In the genomic region with DNA sequence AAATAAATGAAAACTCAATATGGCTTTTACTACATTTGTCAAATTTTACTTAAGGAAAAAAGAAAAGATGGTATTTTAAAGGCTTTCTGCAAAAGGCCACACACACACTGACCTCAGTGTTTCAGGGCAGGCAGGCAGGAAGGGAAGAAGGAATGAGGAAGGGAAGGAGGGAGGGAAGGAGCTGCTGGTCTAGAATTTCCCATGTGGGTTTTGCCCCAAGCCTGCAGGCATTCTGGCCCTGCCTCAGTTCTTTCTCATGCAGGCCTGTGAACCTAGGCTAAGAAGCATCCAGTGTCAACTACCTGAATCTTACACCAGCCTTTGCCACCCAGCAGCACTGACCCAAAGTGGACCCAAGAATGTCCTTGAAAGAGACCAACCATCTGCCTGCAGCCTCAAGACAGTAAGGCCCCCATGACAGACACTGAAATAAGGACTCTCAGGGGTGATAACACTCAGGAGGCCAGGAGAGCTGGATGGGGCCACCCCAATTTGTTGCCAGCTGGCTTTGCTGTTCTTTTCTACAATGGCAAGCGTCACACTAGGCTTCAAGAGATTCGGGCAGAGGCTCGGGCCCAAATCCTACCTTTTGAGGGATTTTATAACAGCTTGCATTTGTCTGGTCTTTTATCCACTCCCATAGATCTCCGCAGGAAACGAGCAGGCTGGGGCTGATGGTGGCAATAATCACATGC, we compare ENCODE assay signal across 21 cellular contexts. TPM values are rescaled to one million over a fixed set of nuclear protein-coding genes. Genes with fewer than 3 reads are reported as not detected.
DNase-seq lines count a peak whose midpoint lies in the region; ATAC-seq, FAIRE-seq and TF ChIP-seq lines count a peak whose summit lies in the region.
"Had no signal": no experiment of that assay in that cellular context is flagged by ENCODE, and none has a peak within 500 bp of the region (broad histone marks: within the 10 kb centered on the region; RNA-seq: fewer than 3 reads in every experiment).

No MANE protein-coding gene starts in this region.

- WGBS in IMR-90 (ENCODE audit: extremely low coverage in 2 of 2, insufficient read length in 1 of 2), 2 experiments, result no CpG with 5 or more reads among the region's 5 CpGs

- no TSS peak for BruUV-seq in IMR-90 (replicated peaks; lab: Mats Ljungman, UMichigan)
- no TSS peak for BruUV-seq in endothelial cell of umbilical vein (replicated peaks; lab: Mats Ljungman, UMichigan)

- in situ Hi-C loops in IMR-90 (cut with MboI; ENCODE audit: low sequenced_read_pairs), result no loop called here

- H2AK9ac ChIP-seq in IMR-90 (replicated peaks; ENCODE audit: low read depth, low read length, poor library complexity), result peak overlapping the region; percentile 3

- H3K27me3 Mint-ChIP-seq in CD4-positive, CD25-positive, alpha-beta regulatory T cell, result no peaks in the 10 kb centered on the region

- POLR2A ChIA-PET in IMR-90 (lab: Charles Lee; ENCODE audit: unreplicated experiment), result no interaction called here
- POLR2A ChIA-PET in endothelial cell of umbilical vein (lab: Charles Lee), result no interaction called here

- no peaks in the 10 kb centered on the region for H3K9me3 ChIP-seq in CD4-positive, CD25-positive, alpha-beta regulatory T cell (ENCODE audit: control insufficient read depth in 2 of 2, low read length in 2 of 2)
- H3K9me3 ChIP-seq in IMR-90 (ENCODE audit: control insufficient read depth, insufficient read depth, low read length), result no peaks in the 10 kb centered on the region
- H3K9me3 ChIP-seq in endothelial cell of umbilical vein (replicated peaks; ENCODE audit: control insufficient read depth, insufficient read depth, low read length), result no peaks in the 10 kb centered on the region
- H3K9me3 ChIP-seq: BE2C, SK-N-SH had no signal

- no peak overlapping the region for H4K91ac ChIP-seq in IMR-90 (ENCODE audit: insufficient read depth, low read depth, low read length)

- no peak overlapping the region for H2BK5ac ChIP-seq in IMR-90 (ENCODE audit: low read depth, low read length, poor library complexity, severe bottlenecking)

- TF ChIP-seq CTCF in IMR-90 (conservative IDR thresholded peaks at IDR 0.05; ENCODE audit: low read depth, low read length), result no peak
- no peak for TF ChIP-seq CTCF in endothelial cell of umbilical vein (IDR thresholded peaks at IDR 0.05; ENCODE audit: extremely low read depth in 1 of 2, insufficient read depth in 1 of 2, low read depth in 1 of 2, low read length in 2 of 2)

- H2AFZ ChIP-seq in IMR-90 (replicated peaks; ENCODE audit: low read length, poor library complexity) (peak overlapping the region; percentile 61), endothelial cell of umbilical vein (ENCODE audit: low read depth, low read length) (no peak overlapping the region)

- peak; percentile 12 for FAIRE-seq in endothelial cell of umbilical vein (lab: Jason Lieb, UNC)
- FAIRE-seq: D721Med had no signal

- no peak overlapping the region for H3K4me3 Mint-ChIP-seq in CD4-positive, CD25-positive, alpha-beta regulatory T cell
- H3K4me3 Mint-ChIP-seq: CD8-positive, alpha-beta T cell had no signal

- TF ChIP-seq POLR2A in IMR-90 (IDR thresholded peaks at IDR 0.05; ENCODE audit: low read depth, low read length) (no peak), endothelial cell of umbilical vein (IDR thresholded peaks at IDR 0.05; ENCODE audit: low read depth, low read length) (no peak)

- peaks cover 13% of the 10 kb centered on the region for H3K36me3 Mint-ChIP-seq in CD4-positive, CD25-positive, alpha-beta regulatory T cell

- H3K4me1 ChIP-seq in CD4-positive, CD25-positive, alpha-beta regulatory T cell (ENCODE audit: control insufficient read depth, insufficient read depth, low read length, poor library complexity, severe bottlenecking), result no peaks in the 10 kb centered on the region
- H3K4me1 ChIP-seq in IMR-90 (ENCODE audit: control insufficient read depth, insufficient read depth, low read length) (peaks cover 10% of the 10 kb centered on the region), endothelial cell of umbilical vein (ENCODE audit: control insufficient read depth, extremely low read depth, insufficient read depth, low read length) (peaks cover 29% of the 10 kb centered on the region)

- no peak overlapping the region; the same call in 2 of the 3 replicates for H2BK15ac ChIP-seq in IMR-90 (ENCODE audit: low read depth, low read length)

- CTCF ChIA-PET in IMR-90 (lab: Yijun Ruan, JAX) (no interaction called here), endothelial cell of umbilical vein (lab: Charles Lee) (no interaction called here)

- DNase-seq in CD4-positive, CD25-positive, alpha-beta regulatory T cell, result no peak
- DNase-seq in IMR-90 (no peak), endothelial cell of umbilical vein (ENCODE audit: low read depth, low spot score) (no peak), posterior vena cava (ENCODE audit: low spot score) (peak; percentile 16), AG08395 (ENCODE audit: low spot score) (no peak)
- DNase-seq: BE2C; DMS79 treated with DMSO at 0.1 percent for 48 hours; HCEC 1CT; Karpas-422; MM.1S; NCI-H1105; NCI-H1694 treated with DMSO at 0.1 percent for 48 hours; NCI-H345; NCI-H526 treated with DMSO at 0.1 percent for 48 hours; NK-92 treated with Interleukin-12 subunit alpha and Interleukin-12 subunit beta, amount 100 ng/mL, for 24 hours; SK-N-SH had no signal

- H3K79me1 ChIP-seq in IMR-90 (ENCODE audit: low read depth in 1 of 2, low read length in 2 of 2), result peaks cover 4 to 27% of the 10 kb centered on the region in 2 experiments; a peak in 3 of 4 replicates

- no peak overlapping the region for H3K4me2 ChIP-seq in IMR-90 (ENCODE audit: low read depth, low read length)
- H3K4me2 ChIP-seq in endothelial cell of umbilical vein (ENCODE audit: insufficient read depth, low read length), result no peak overlapping the region
- H3K4me2 ChIP-seq: SK-N-SH had no signal

- no peak overlapping the region for H4K8ac ChIP-seq in IMR-90 (ENCODE audit: low read depth in 2 of 2, low read length in 2 of 2)

- H3K79me2 ChIP-seq in endothelial cell of umbilical vein (ENCODE audit: control insufficient read depth, insufficient read depth, low read length), result peaks cover 21% of the 10 kb centered on the region

- peak overlapping the region in 2 of 3 donors; percentile 8 to 71 for H3K27ac Mint-ChIP-seq in CD4-positive, CD25-positive, alpha-beta regulatory T cell
- H3K27ac Mint-ChIP-seq: CD8-positive, alpha-beta T cell had no signal

- H3K9me1 ChIP-seq in IMR-90 (ENCODE audit: insufficient read depth, low read length), result 0 out of 2 replicates have a peak, but pooled peaks cover 2% of the 10 kb centered on the region
- no peaks in the 10 kb centered on the region for H3K9me1 ChIP-seq in endothelial cell of umbilical vein (replicated peaks; ENCODE audit: control insufficient read depth, extremely low read depth, insufficient read depth, low read length)

- H2BK120ac ChIP-seq in IMR-90 (ENCODE audit: low read depth, low read length), result no peak overlapping the region; the same call in 1 of the 2 replicates

- peaks cover 0 to 5% (median 3%) of the 10 kb centered on the region in 4 donors for H3K4me1 Mint-ChIP-seq in CD4-positive, CD25-positive, alpha-beta regulatory T cell

- H3K4me3 ChIP-seq in CD4-positive, CD25-positive, alpha-beta regulatory T cell (ENCODE audit: low read depth, low read length), result no peak overlapping the region
- H3K4me3 ChIP-seq in IMR-90 (ENCODE audit: insufficient read depth, low read depth, low read length) (no peak overlapping the region), endothelial cell of umbilical vein (replicated peaks in 1 of 3; ENCODE audit: insufficient read depth in 1 of 3, low read depth in 1 of 3, low read length in 3 of 3) (no peak overlapping the region)

- ATAC-seq in CD4-positive, CD25-positive, alpha-beta regulatory T cell (ENCODE audit: low read depth in 2 of 2), result no peak
- ATAC-seq in IMR-90 (ENCODE audit: low read depth) (no peak), GM19395 (IDR thresholded peaks at IDR 0.05; ENCODE audit: unreplicated experiment) (no peak), HG03108 (IDR thresholded peaks at IDR 0.05; ENCODE audit: unreplicated experiment) (no peak), GM21737 (IDR thresholded peaks at IDR 0.05; ENCODE audit: unreplicated experiment) (no peak)
- ATAC-seq: CD8-positive, alpha-beta T cell had no signal

- no peaks in the 10 kb centered on the region for H3K36me3 ChIP-seq in CD4-positive, CD25-positive, alpha-beta regulatory T cell (ENCODE audit: control insufficient read depth, insufficient read depth, low read length)
- H3K36me3 ChIP-seq in IMR-90 (ENCODE audit: control insufficient read depth, insufficient read depth, low read length), result no peaks in the 10 kb centered on the region
- H3K36me3 ChIP-seq in endothelial cell of umbilical vein (ENCODE audit: control insufficient read depth in 2 of 2, extremely low read depth in 1 of 2, insufficient read depth in 2 of 2, low read length in 2 of 2), result no peaks in the 10 kb centered on the region
- H3K36me3 ChIP-seq: BE2C had no signal

- no peak overlapping the region for H3K56ac ChIP-seq in IMR-90 (ENCODE audit: extremely low read depth, insufficient read depth, low read length)

- H3K4ac ChIP-seq in IMR-90 (ENCODE audit: low read depth, low read length), result no peak overlapping the region

- H3K9ac ChIP-seq in IMR-90 (ENCODE audit: low read depth, low read length) (no peak overlapping the region), endothelial cell of umbilical vein (replicated peaks; ENCODE audit: extremely low read depth, insufficient read depth, low read length) (no peak overlapping the region)
- H3K9ac ChIP-seq: SK-N-SH had no signal

- TF ChIP-seq RAD21 in IMR-90 (IDR thresholded peaks at IDR 0.05; ENCODE audit: low read length), result no peak

- H4K5ac ChIP-seq in IMR-90 (ENCODE audit: low read depth, low read length), result no peak overlapping the region; the same call in 1 of the 2 replicates

- no peak overlapping the region for H3K18ac ChIP-seq in IMR-90 (ENCODE audit: low read depth, low read length)

- intact Hi-C loops in IMR-90 (cut with micrococcal nuclease), result no loop called here
- intact Hi-C loops in endothelial cell of umbilical vein (cut with micrococcal nuclease), result no loop called here
- intact Hi-C loops in posterior vena cava (cut with DNase I), result no loop called here

- no peak overlapping the region for H3K27ac ChIP-seq in CD4-positive, CD25-positive, alpha-beta regulatory T cell (ENCODE audit: insufficient read depth, low read length, poor library complexity, severe bottlenecking)
- H3K27ac ChIP-seq in IMR-90 (ENCODE audit: insufficient read depth, low read length), result no peak overlapping the region
- H3K27ac ChIP-seq in endothelial cell of umbilical vein (ENCODE audit: insufficient read depth, low read depth, low read length), result no peak overlapping the region

- no peak overlapping the region for H3K23ac ChIP-seq in IMR-90 (ENCODE audit: low read depth, low read length)

- H3K27me3 ChIP-seq in CD4-positive, CD25-positive, alpha-beta regulatory T cell (ENCODE audit: control insufficient read depth, insufficient read depth, low read length), result no peaks in the 10 kb centered on the region
- no peaks in the 10 kb centered on the region for H3K27me3 ChIP-seq in IMR-90 (ENCODE audit: control insufficient read depth, insufficient read depth, low read length)
- H3K27me3 ChIP-seq in endothelial cell of umbilical vein (ENCODE audit: control insufficient read depth in 2 of 2, insufficient read depth in 2 of 2, low read length in 2 of 2), result no peaks in the 10 kb centered on the region
- H3K27me3 ChIP-seq: BE2C had no signal

- H4K20me1 ChIP-seq in IMR-90 (ENCODE audit: insufficient read depth, low read length), result no peaks in the 10 kb centered on the region
- H4K20me1 ChIP-seq in endothelial cell of umbilical vein (replicated peaks; ENCODE audit: control insufficient read depth, extremely low read depth, insufficient read depth, low read length), result no peaks in the 10 kb centered on the region

- dilution Hi-C loops in IMR-90 (cut with HindIII; ENCODE audit: low sequenced_read_pairs, unreplicated experiment) (no loop called here), endothelial cell of umbilical vein (cut with MboI; ENCODE audit: extremely low pct_ligation_motif_present, low sequenced_read_pairs) (no loop called here)

- no peak overlapping the region for H3K14ac ChIP-seq in IMR-90 (replicated peaks; ENCODE audit: low read depth, low read length)

- no peak overlapping the region for H2BK20ac ChIP-seq in IMR-90 (ENCODE audit: low read depth, low read length)

- H3K9me3 Mint-ChIP-seq in CD4-positive, CD25-positive, alpha-beta regulatory T cell, result no peaks in the 10 kb centered on the region
- H3K9me3 Mint-ChIP-seq: CD8-positive, alpha-beta T cell had no signal

- no peak overlapping the region for H2AK5ac ChIP-seq in IMR-90 (ENCODE audit: low read depth, low read length)

RNA-seq across cellular contexts. Expression of gene XXYLT1, which starts 51.5 kb away (rescaled TPM):
- 6.4 TPM for total RNA-seq in CD4-positive, CD25-positive, alpha-beta regulatory T cell
- polyA plus RNA-seq in CD4-positive, CD25-positive, alpha-beta regulatory T cell, result 1 to 10 TPM; 3.9 to 5.9 (median 4.8) TPM
- total RNA-seq in IMR-90 (2012; rRNA removed), result 13.1 and 14.7 TPM in 2 replicates
- 18.1 and 18.6 TPM in 2 replicates for polyA plus RNA-seq in IMR-90 (2012; rRNA removed)
- 11.0 and 16.4 TPM in 2 replicates for polyA plus RNA-seq in IMR-90 (2012; cell fraction: cytosol; rRNA removed)
- polyA plus RNA-seq in IMR-90 (2012; cell fraction: nucleus; rRNA removed; ENCODE audit: low replicate concordance), result 18.8 and 22.3 TPM in 2 replicates
- 58.6 and 78.1 TPM in 2 replicates for total RNA-seq in endothelial cell of umbilical vein
- polyA plus RNA-seq in endothelial cell of umbilical vein, result 54.4 and 60.4 TPM in 2 replicates
- polyA plus RNA-seq in endothelial cell of umbilical vein (2011; cell fraction: cytosol; rRNA removed), result 60.0 and 66.8 TPM in 2 replicates
- polyA plus RNA-seq in endothelial cell of umbilical vein (2011; cell fraction: nucleus; rRNA removed), result 67.9 and 73.2 TPM in 2 replicates
- polyA plus RNA-seq in endothelial cell of umbilical vein (2012), result 30.5 and 45.2 TPM in 2 replicates
- polyA minus RNA-seq in endothelial cell of umbilical vein, result 50.5 and 51.7 TPM in 2 replicates
- 21.5 TPM for polyA minus RNA-seq in endothelial cell of umbilical vein (2011; cell fraction: cytosol; rRNA and poly(A)+ RNA removed)
- 33.1 and 41.5 TPM in 2 replicates for polyA minus RNA-seq in endothelial cell of umbilical vein (2011; cell fraction: nucleus; rRNA and poly(A)+ RNA removed)
- 10 to 100 TPM; 11.3 to 15.7 TPM for total RNA-seq in posterior vena cava
